Comparison of ENCODE assay signal across 10 cellular contexts in the genomic region with DNA sequence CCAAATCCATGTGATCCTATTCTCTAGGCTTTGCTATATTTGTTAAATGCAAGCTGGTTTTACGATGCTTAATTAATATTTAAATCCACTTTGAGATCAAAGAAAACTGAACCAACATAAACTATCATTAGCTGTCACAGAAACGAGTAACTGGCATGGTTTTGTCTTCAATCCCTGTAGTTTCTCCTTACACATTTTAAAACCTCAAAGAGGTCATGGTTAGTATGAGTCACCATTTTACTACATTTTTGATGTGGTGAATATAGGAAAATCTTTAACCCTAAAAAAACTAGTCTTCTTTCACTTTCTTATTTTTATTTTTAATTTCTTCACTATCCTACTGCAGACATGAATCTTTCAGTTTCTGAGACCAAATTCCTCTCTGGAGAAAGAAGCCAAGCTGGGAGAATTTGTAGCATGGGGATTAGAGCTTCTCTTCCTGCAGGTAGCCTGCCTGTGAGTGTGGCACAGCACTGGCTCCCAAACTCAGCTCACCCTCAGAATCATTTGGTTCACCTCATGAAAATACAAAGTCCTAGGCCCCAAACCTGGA. TPM values are rescaled to one million over a fixed set of nuclear protein-coding genes. Genes with fewer than 3 reads are reported as not detected.
DNase-seq lines count a peak whose midpoint lies in the region; ATAC-seq, FAIRE-seq and TF ChIP-seq lines count a peak whose summit lies in the region.
"Had no signal": no experiment of that assay in that cellular context is flagged by ENCODE, and none has a peak within 500 bp of the region (broad histone marks: within the 10 kb centered on the region; RNA-seq: fewer than 3 reads in every experiment).

No MANE protein-coding gene starts in this region.

- intact Hi-C loops in CD8-positive, alpha-beta T cell (cut with DNase I, micrococcal nuclease), result no loop called here
- intact Hi-C loops in OCI-LY7 (cut with micrococcal nuclease; ENCODE audit: unreplicated experiment), result no loop called here
- intact Hi-C loops in HepG2 (cut with micrococcal nuclease; ENCODE audit: unreplicated experiment), result no loop called here
- intact Hi-C loops in Caco-2 (cut with micrococcal nuclease; ENCODE audit: unreplicated experiment), result loop anchor here (5.0 kb wide), 1 partner anchor 212 kb away; the partner anchor contains the start of gene RNLS

- no peaks in the 10 kb centered on the region for H3K9me3 ChIP-seq in CD8-positive, alpha-beta T cell (ENCODE audit: low read length)
- H3K9me3 ChIP-seq in OCI-LY7 (ENCODE audit: low read length), result no peaks in the 10 kb centered on the region
- H3K9me3 ChIP-seq in HepG2 (ENCODE audit: low read length), result no peaks in the 10 kb centered on the region
- H3K9me3 ChIP-seq in Caco-2, result no peaks in the 10 kb centered on the region

- H3K36me3 ChIP-seq in CD8-positive, alpha-beta T cell (ENCODE audit: insufficient read depth, low read length), result no peaks in the 10 kb centered on the region
- no peaks in the 10 kb centered on the region for H3K36me3 ChIP-seq in OCI-LY7 (ENCODE audit: insufficient read depth, low read length)
- no peaks in the 10 kb centered on the region for H3K36me3 ChIP-seq in HepG2 (replicated peaks in 1 of 2; ENCODE audit: control insufficient read depth in 1 of 2, insufficient read depth in 2 of 2, low read length in 2 of 2)
- no peaks in the 10 kb centered on the region for H3K36me3 ChIP-seq in Caco-2 (ENCODE audit: control insufficient read depth, insufficient read depth, low read length)

- no peak for TF ChIP-seq RAD21 in HepG2 (CRISPR knock-in tag; IDR thresholded peaks at IDR 0.05)

- BruUV-seq in OCI-LY7 (replicated peaks; lab: Mats Ljungman, UMichigan) (no TSS peak), HepG2 (replicated peaks; lab: Mats Ljungman, UMichigan) (no TSS peak), Caco-2 (replicated peaks; lab: Mats Ljungman, UMichigan) (no TSS peak)

- H4K20me1 ChIP-seq in OCI-LY7 (ENCODE audit: insufficient read depth, low read length), result no peaks in the 10 kb centered on the region
- H4K20me1 ChIP-seq in HepG2 (ENCODE audit: insufficient read depth, low read length), result no peaks in the 10 kb centered on the region

- no peak overlapping the region for H2AFZ ChIP-seq in OCI-LY7 (ENCODE audit: low read length)
- H2AFZ ChIP-seq in HepG2 (ENCODE audit: low read length), result no peak overlapping the region

- H3K9ac ChIP-seq in HepG2 (ENCODE audit: insufficient read depth, low read depth, low read length), result no peak overlapping the region

- TF ChIP-seq EP300 in HepG2 (IDR thresholded peaks at IDR 0.05; ENCODE audit: low read depth in 2 of 2, low read length in 2 of 2) (no peak), HepG2 (CRISPR knock-in tag; IDR thresholded peaks at IDR 0.05; ENCODE audit: borderline replicate concordance) (no peak)

- FAIRE-seq in H54 (lab: Jason Lieb, UNC) (peak; percentile 93), HepG2 (lab: Jason Lieb, UNC) (no peak)

- no peaks in the 10 kb centered on the region for H3K27me3 Mint-ChIP-seq in CD8-positive, alpha-beta T cell (ENCODE audit: low read depth)
- H3K27me3 Mint-ChIP-seq in Caco-2 (ENCODE audit: insufficient read depth, unreplicated experiment), result peaks cover 2% of the 10 kb centered on the region
- H3K27me3 Mint-ChIP-seq: central memory CD8-positive, alpha-beta T cell had no signal

- H3K9me3 Mint-ChIP-seq in CD8-positive, alpha-beta T cell, result no peaks in the 10 kb centered on the region
- H3K9me3 Mint-ChIP-seq in Caco-2 (ENCODE audit: unreplicated experiment), result no peaks in the 10 kb centered on the region
- H3K9me3 Mint-ChIP-seq: central memory CD8-positive, alpha-beta T cell had no signal

- no peak for TF ChIP-seq POLR2A in H54 (IDR thresholded peaks at IDR 0.05; ENCODE audit: low read depth, low read length)
- no peak for TF ChIP-seq POLR2A in HepG2 (IDR thresholded peaks at IDR 0.05; ENCODE audit: insufficient read depth in 1 of 2, low read depth in 2 of 2, low read length in 2 of 2)

- H3K79me2 ChIP-seq in OCI-LY7 (ENCODE audit: insufficient read depth, low read depth, low read length) (no peaks in the 10 kb centered on the region), HepG2 (ENCODE audit: insufficient read depth, low read length) (no peaks in the 10 kb centered on the region)

- H3K27me3 ChIP-seq in CD8-positive, alpha-beta T cell (ENCODE audit: insufficient read depth, low read length), result no peaks in the 10 kb centered on the region
- peaks cover 3% of the 10 kb centered on the region for H3K27me3 ChIP-seq in foreskin keratinocyte
- H3K27me3 ChIP-seq in HepG2 (ENCODE audit: control insufficient read depth in 1 of 2, insufficient read depth in 2 of 2, low read length in 2 of 2), result no peaks in the 10 kb centered on the region
- H3K27me3 ChIP-seq in Caco-2 (replicated peaks; ENCODE audit: control insufficient read depth, insufficient read depth, low read length), result no peaks in the 10 kb centered on the region

- no peak for TF ChIP-seq CTCF in CD8-positive, alpha-beta T cell (IDR thresholded peaks at IDR 0.05)
- no peak for TF ChIP-seq CTCF in foreskin keratinocyte (conservative IDR thresholded peaks at IDR 0.05)
- no peak for TF ChIP-seq CTCF in OCI-LY7 (conservative IDR thresholded peaks at IDR 0.05; ENCODE audit: low read length)
- TF ChIP-seq CTCF in HepG2 (CRISPR knock-in tag; IDR thresholded peaks at IDR 0.05), result no peak
- TF ChIP-seq CTCF in Caco-2 (IDR thresholded peaks at IDR 0.05; ENCODE audit: insufficient read depth in 1 of 2, low read depth in 1 of 2, low read length in 1 of 2, severe bottlenecking in 1 of 2, unreplicated experiment in 1 of 2), result no peak

- WGBS in HepG2 (ENCODE audit: low lambda C conversion rate), result 0% methylated on average over 2 of the region's 2 CpGs

- H3K4me3 Mint-ChIP-seq in CD8-positive, alpha-beta T cell, result no peak overlapping the region
- no peak overlapping the region for H3K4me3 Mint-ChIP-seq in Caco-2 (ENCODE audit: unreplicated experiment)
- H3K4me3 Mint-ChIP-seq: central memory CD8-positive, alpha-beta T cell had no signal

- ATAC-seq in CD8-positive, alpha-beta T cell, result peak; percentile 55
- ATAC-seq in foreskin keratinocyte (peak; percentile 58), HepG2 (no peak)

- H3K4me2 ChIP-seq in OCI-LY7 (ENCODE audit: low read length) (no peak overlapping the region), HepG2 (ENCODE audit: low read depth, low read length) (no peak overlapping the region)

- in situ Hi-C loops in HepG2 (cut with HindIII; ENCODE audit: extremely low pct_ligation_motif_present, low pct_unique_long_range_greater_than_20kb), result no loop called here

- H3K27ac ChIP-seq in CD8-positive, alpha-beta T cell (ENCODE audit: low read depth, low read length), result no peak overlapping the region
- no peak overlapping the region for H3K27ac ChIP-seq in foreskin keratinocyte
- no peak overlapping the region for H3K27ac ChIP-seq in OCI-LY7 (ENCODE audit: low read depth, low read length, poor library complexity, severe bottlenecking)
- H3K27ac ChIP-seq in HepG2 (ENCODE audit: extremely low read length, insufficient read depth, low read length), result no peak overlapping the region

- no peaks in the 10 kb centered on the region for H3K36me3 Mint-ChIP-seq in CD8-positive, alpha-beta T cell
- no peaks in the 10 kb centered on the region for H3K36me3 Mint-ChIP-seq in Caco-2 (ENCODE audit: insufficient read depth, unreplicated experiment)

- no peak overlapping the region for H3K27ac Mint-ChIP-seq in CD8-positive, alpha-beta T cell
- H3K27ac Mint-ChIP-seq in Caco-2 (ENCODE audit: unreplicated experiment), result no peak overlapping the region

- H3K4me3 ChIP-seq in CD8-positive, alpha-beta T cell (ENCODE audit: low read depth, low read length), result no peak overlapping the region
- H3K4me3 ChIP-seq in OCI-LY7 (ENCODE audit: low read depth, low read length, poor library complexity, severe bottlenecking) (no peak overlapping the region), HepG2 (replicated peaks in 1 of 3; ENCODE audit: insufficient read depth in 1 of 3, low read depth in 2 of 3, low read length in 3 of 3) (no peak overlapping the region), Caco-2 (ENCODE audit: low read depth, low read length) (no peak overlapping the region)

- DNase-seq in CD8-positive, alpha-beta T cell, result no peak
- DNase-seq in H54 (ENCODE audit: insufficient read length, low spot score), result no peak
- peak; percentile 88 for DNase-seq in SW480 (ENCODE audit: low spot score)
- peak; percentile 40 to 60 for DNase-seq in foreskin keratinocyte
- no peak for DNase-seq in OCI-LY7 (ENCODE audit: low spot score)
- DNase-seq in HepG2 (ENCODE audit: low spot score), result no peak
- no peak for DNase-seq in Caco-2
- DNase-seq in NCI-H1436 treated with DMSO at 0.1 percent for 48 hours (lab: John Stamatoyannopoulos, UW), result no peak
- DNase-seq: NCI-H510A had no signal

- H3K4me1 Mint-ChIP-seq in CD8-positive, alpha-beta T cell (ENCODE audit: low read depth), result peaks cover 10% of the 10 kb centered on the region
- no peaks in the 10 kb centered on the region for H3K4me1 Mint-ChIP-seq in Caco-2 (ENCODE audit: low read depth, unreplicated experiment)

- POLR2A ChIA-PET in CD8-positive, alpha-beta T cell (lab: Charles Lee), result interaction anchor here (0.6 kb wide), 1 partner anchor 916 kb away, joined by 3 read pairs; no protein-coding TSS in a partner anchor
- POLR2A ChIA-PET in OCI-LY7 (lab: Charles Lee) (no interaction called here), HepG2 (lab: Yijun Ruan, JAX) (no interaction called here), Caco-2 (lab: Charles Lee) (no interaction called here)

- H3K4me1 ChIP-seq in CD8-positive, alpha-beta T cell (ENCODE audit: insufficient read depth, low read length), result peaks cover 12% of the 10 kb centered on the region
- no peaks in the 10 kb centered on the region for H3K4me1 ChIP-seq in foreskin keratinocyte
- H3K4me1 ChIP-seq in OCI-LY7 (ENCODE audit: insufficient read depth, low read length, poor library complexity, severe bottlenecking), result no peaks in the 10 kb centered on the region
- no peaks in the 10 kb centered on the region for H3K4me1 ChIP-seq in HepG2 (ENCODE audit: insufficient read depth, low read length)
- no peaks in the 10 kb centered on the region; the same call in 1 of the 2 replicates for H3K4me1 ChIP-seq in Caco-2

- CTCF ChIA-PET in CD8-positive, alpha-beta T cell (lab: Charles Lee), result interaction anchor here (0.8 to 1.7 kb wide), 2 partner anchors 42 to 218 kb away, joined by 3 to 5 read pairs; no protein-coding TSS in a partner anchor
- CTCF ChIA-PET in OCI-LY7 (lab: Charles Lee; ENCODE audit: unreplicated experiment), result no interaction called here
- CTCF ChIA-PET in HepG2 (lab: Yijun Ruan, JAX; ENCODE audit: low intra/inter-chr PET ratio, low total read pairs), result no interaction called here
- CTCF ChIA-PET in Caco-2 (lab: Charles Lee), result no interaction called here

- no peaks in the 10 kb centered on the region for H3K9me2 ChIP-seq in OCI-LY7 (ENCODE audit: insufficient read depth, low read length)

RNA-seq across cellular contexts. Expression of gene LIPM, which starts 8.7 kb away (rescaled TPM):
- total RNA-seq in CD8-positive, alpha-beta T cell, result not detected
- total RNA-seq in foreskin keratinocyte (0.11 TPM in 1 of 2 replicates, not detected in the other), OCI-LY7 (2022) (not detected in 2 replicates), HepG2 (2016; rRNA removed; fragmentation: Illumina TruSeq; extraction: Trizol) (not detected in 2 replicates), Caco-2 (2022) (not detected in 2 replicates)
- polyA plus RNA-seq in foreskin keratinocyte (0.07 TPM in 1 of 2 replicates, not detected in the other), HepG2 (2011; rRNA removed) (not detected in 2 replicates)
- total RNA-seq in OCI-LY7 (2014; rRNA removed; shearing (Covaris generic)), result not detected in 2 replicates
- not detected in 2 replicates for total RNA-seq in HepG2 (2016; cell fraction: cytosol; rRNA removed; fragmentation: Illumina TruSeq; extraction: Trizol; ENCODE audit: low read depth)
- total RNA-seq in HepG2 (2016; cell fraction: insoluble cytoplasmic fraction; rRNA removed; fragmentation: Illumina TruSeq; extraction: Trizol), result not detected in 2 replicates
- total RNA-seq in HepG2 (2016; cell fraction: membrane; rRNA removed; fragmentation: Illumina TruSeq; extraction: Trizol), result not detected in 2 replicates
- total RNA-seq in HepG2 (2016; cell fraction: nucleus; rRNA removed; fragmentation: Illumina TruSeq; extraction: Trizol), result not detected in 2 replicates
- not detected in 2 replicates for polyA plus RNA-seq in HepG2 (2011; cell fraction: cytosol; rRNA removed)
- polyA plus RNA-seq in HepG2 (2011; cell fraction: nucleus; rRNA removed), result not detected in 2 replicates
- polyA plus RNA-seq in HepG2 (2012), result not detected in 2 replicates
- polyA plus RNA-seq in HepG2 (2016; cell fraction: cytosol; fragmentation: Illumina TruSeq; extraction: Trizol; ENCODE audit: low read depth), result not detected in 2 replicates
- polyA plus RNA-seq in HepG2 (2016; cell fraction: insoluble cytoplasmic fraction; fragmentation: Illumina TruSeq; extraction: Trizol; ENCODE audit: low read depth), result not detected in 2 replicates
- polyA plus RNA-seq in HepG2 (2016; cell fraction: membrane; fragmentation: Illumina TruSeq; extraction: Trizol; ENCODE audit: low read depth), result not detected in 2 replicates
- not detected in 2 replicates for polyA plus RNA-seq in HepG2 (2016; cell fraction: nucleus; fragmentation: Illumina TruSeq; extraction: Trizol; ENCODE audit: insufficient read depth, low read depth)
- polyA minus RNA-seq in HepG2 (2011; rRNA and poly(A)+ RNA removed; ENCODE audit: low replicate concordance), result 0.26 TPM in 1 of 2 replicates, not detected in the other
- not detected in 2 replicates for polyA minus RNA-seq in HepG2 (2011; cell fraction: cytosol; rRNA and poly(A)+ RNA removed)
- polyA minus RNA-seq in HepG2 (2011; cell fraction: nucleus; rRNA and poly(A)+ RNA removed), result not detected in 2 replicates

RNA-seq across cellular contexts. Expression of gene LIPN, which starts 34.0 kb away (rescaled TPM):
- not detected for total RNA-seq in CD8-positive, alpha-beta T cell
- total RNA-seq in foreskin keratinocyte (not detected in 2 replicates), OCI-LY7 (2022) (not detected in 2 replicates), HepG2 (2016; rRNA removed; fragmentation: Illumina TruSeq; extraction: Trizol) (not detected in 2 replicates), Caco-2 (2022) (not detected in 2 replicates)
- polyA plus RNA-seq in foreskin keratinocyte (not detected in 2 replicates), HepG2 (2011; rRNA removed) (not detected in 2 replicates)
- not detected in 2 replicates for total RNA-seq in OCI-LY7 (2014; rRNA removed; shearing (Covaris generic))
- not detected in 2 replicates for total RNA-seq in HepG2 (2016; cell fraction: cytosol; rRNA removed; fragmentation: Illumina TruSeq; extraction: Trizol; ENCODE audit: low read depth)
- total RNA-seq in HepG2 (2016; cell fraction: insoluble cytoplasmic fraction; rRNA removed; fragmentation: Illumina TruSeq; extraction: Trizol), result not detected in 2 replicates
- total RNA-seq in HepG2 (2016; cell fraction: membrane; rRNA removed; fragmentation: Illumina TruSeq; extraction: Trizol), result not detected in 2 replicates
- not detected in 2 replicates for total RNA-seq in HepG2 (2016; cell fraction: nucleus; rRNA removed; fragmentation: Illumina TruSeq; extraction: Trizol)
- polyA plus RNA-seq in HepG2 (2011; cell fraction: cytosol; rRNA removed), result not detected in 2 replicates
- polyA plus RNA-seq in HepG2 (2011; cell fraction: nucleus; rRNA removed), result not detected in 2 replicates
- not detected in 2 replicates for polyA plus RNA-seq in HepG2 (2012)
- not detected in 2 replicates for polyA plus RNA-seq in HepG2 (2016; cell fraction: cytosol; fragmentation: Illumina TruSeq; extraction: Trizol; ENCODE audit: low read depth)
- not detected in 2 replicates for polyA plus RNA-seq in HepG2 (2016; cell fraction: insoluble cytoplasmic fraction; fragmentation: Illumina TruSeq; extraction: Trizol; ENCODE audit: low read depth)
- not detected in 2 replicates for polyA plus RNA-seq in HepG2 (2016; cell fraction: membrane; fragmentation: Illumina TruSeq; extraction: Trizol; ENCODE audit: low read depth)
- not detected in 2 replicates for polyA plus RNA-seq in HepG2 (2016; cell fraction: nucleus; fragmentation: Illumina TruSeq; extraction: Trizol; ENCODE audit: insufficient read depth, low read depth)
- polyA minus RNA-seq in HepG2 (2011; rRNA and poly(A)+ RNA removed; ENCODE audit: low replicate concordance), result 0.12 TPM in 1 of 2 replicates, not detected in the other
- not detected in 2 replicates for polyA minus RNA-seq in HepG2 (2011; cell fraction: cytosol; rRNA and poly(A)+ RNA removed)
- polyA minus RNA-seq in HepG2 (2011; cell fraction: nucleus; rRNA and poly(A)+ RNA removed), result not detected in 2 replicates

RNA-seq across cellular contexts. Expression of gene ANKRD22, which starts 57.8 kb away (rescaled TPM):
- total RNA-seq in CD8-positive, alpha-beta T cell, result not detected
- total RNA-seq in foreskin keratinocyte, result 0.24 and 0.35 TPM in 2 replicates
- 0.18 and 0.23 TPM in 2 replicates for polyA plus RNA-seq in foreskin keratinocyte
- total RNA-seq in OCI-LY7 (2014; rRNA removed; shearing (Covaris generic)), result not detected in 2 replicates
- total RNA-seq in OCI-LY7 (2022), result not detected in 2 replicates
- total RNA-seq in HepG2 (2016; rRNA removed; fragmentation: Illumina TruSeq; extraction: Trizol), result not detected in 2 replicates
- not detected in 2 replicates for total RNA-seq in HepG2 (2016; cell fraction: cytosol; rRNA removed; fragmentation: Illumina TruSeq; extraction: Trizol; ENCODE audit: low read depth)
- total RNA-seq in HepG2 (2016; cell fraction: insoluble cytoplasmic fraction; rRNA removed; fragmentation: Illumina TruSeq; extraction: Trizol), result not detected in 2 replicates
- not detected in 2 replicates for total RNA-seq in HepG2 (2016; cell fraction: membrane; rRNA removed; fragmentation: Illumina TruSeq; extraction: Trizol)
- not detected in 2 replicates for total RNA-seq in HepG2 (2016; cell fraction: nucleus; rRNA removed; fragmentation: Illumina TruSeq; extraction: Trizol)
- not detected in 2 replicates for polyA plus RNA-seq in HepG2 (2011; rRNA removed)
- polyA plus RNA-seq in HepG2 (2011; cell fraction: cytosol; rRNA removed), result not detected in 2 replicates
- polyA plus RNA-seq in HepG2 (2011; cell fraction: nucleus; rRNA removed), result not detected in 2 replicates
- polyA plus RNA-seq in HepG2 (2012), result not detected in 2 replicates
- polyA plus RNA-seq in HepG2 (2016; cell fraction: cytosol; fragmentation: Illumina TruSeq; extraction: Trizol; ENCODE audit: low read depth), result not detected in 2 replicates
- polyA plus RNA-seq in HepG2 (2016; cell fraction: insoluble cytoplasmic fraction; fragmentation: Illumina TruSeq; extraction: Trizol; ENCODE audit: low read depth), result not detected in 2 replicates
- not detected in 2 replicates for polyA plus RNA-seq in HepG2 (2016; cell fraction: membrane; fragmentation: Illumina TruSeq; extraction: Trizol; ENCODE audit: low read depth)
- not detected in 2 replicates for polyA plus RNA-seq in HepG2 (2016; cell fraction: nucleus; fragmentation: Illumina TruSeq; extraction: Trizol; ENCODE audit: insufficient read depth, low read depth)
- polyA minus RNA-seq in HepG2 (2011; rRNA and poly(A)+ RNA removed; ENCODE audit: low replicate concordance), result not detected in 2 replicates
- not detected in 2 replicates for polyA minus RNA-seq in HepG2 (2011; cell fraction: cytosol; rRNA and poly(A)+ RNA removed)
- not detected in 2 replicates for polyA minus RNA-seq in HepG2 (2011; cell fraction: nucleus; rRNA and poly(A)+ RNA removed)
- not detected in 2 replicates for total RNA-seq in Caco-2 (2022)

Comparison
In these comparisons a context has a peak if more than half of its experiments do, and no peak if none do; other contexts are left out.
1. DNase-seq: peak in SW480 (single experiment) and foreskin keratinocyte (2 of 2); none in CD8-positive, alpha-beta T cell (0 of 7), H54 (single experiment), OCI-LY7 (single experiment), HepG2 (single experiment), Caco-2 (0 of 2) and NCI-H1436 treated with DMSO at 0.1 percent for 48 hours (single experiment).